ENCODE assay signal across 8 cellular contexts in the genomic region with DNA sequence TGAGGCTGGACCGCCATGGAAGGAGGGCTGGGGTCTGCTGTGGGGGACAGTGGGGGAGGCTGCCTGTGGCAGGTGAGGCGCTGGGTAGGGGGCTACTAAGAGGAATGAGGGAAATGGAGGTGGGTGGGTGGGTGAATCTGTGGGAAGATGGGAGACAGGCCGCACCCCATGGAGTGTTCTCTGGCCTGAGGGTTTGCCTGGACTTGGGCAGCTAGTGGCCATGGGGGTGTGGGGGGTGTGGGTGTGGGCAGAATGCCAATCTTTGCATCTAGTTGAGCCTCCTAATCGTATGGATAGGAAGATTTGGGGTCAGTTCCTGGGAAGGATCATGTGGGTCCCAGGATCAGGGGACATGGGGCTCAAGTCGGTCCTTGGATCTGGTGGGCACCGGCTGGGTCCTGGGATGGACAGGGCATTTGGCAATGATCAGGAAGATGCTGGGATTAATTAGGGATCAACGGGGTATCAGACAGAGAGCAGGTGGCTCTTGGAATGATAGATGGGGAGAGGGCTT. TPM values are rescaled to one million over a fixed set of nuclear protein-coding genes. Genes with fewer than 3 reads are reported as not detected.
DNase-seq lines count a peak whose midpoint lies in the region; ATAC-seq, FAIRE-seq and TF ChIP-seq lines count a peak whose summit lies in the region.

No MANE protein-coding gene starts in this region.

- FAIRE-seq in small intestine (lab: Jason Lieb, UNC), result no peak

- H3K36me3 Mint-ChIP-seq in glutamatergic neuron (ENCODE audit: unreplicated experiment), result no peaks in the 10 kb centered on the region

- WGBS in small intestine, 3 donors, result 16 to 31% (median 22%) methylated on average over 7 of the region's 7 CpGs

- H3K36me3 ChIP-seq in small intestine (ENCODE audit: control insufficient read depth in 2 of 2, insufficient read depth in 2 of 2, low read length in 2 of 2), result peaks cover 3 to 8% of the 10 kb centered on the region in 2 donors

- no peaks in the 10 kb centered on the region for H3K27me3 ChIP-seq in small intestine (ENCODE audit: control insufficient read depth in 2 of 2, insufficient read depth in 2 of 2, low read length in 2 of 2)

- no peak for DNase-seq in glutamatergic neuron
- DNase-seq in small intestine, result no peak
- DNase-seq in NCI-H2029 treated with DMSO at 0.1 percent for 48 hours (lab: John Stamatoyannopoulos, UW), result no peak
- no peak for DNase-seq in activated gamma-delta T cell treated with Interleukin-2 at 50 U/mL for 16 hours

- H3K4me1 ChIP-seq in small intestine (ENCODE audit: control insufficient read depth in 2 of 2, insufficient read depth in 1 of 2, low read depth in 1 of 2, low read length in 1 of 2), result peaks cover 0 to 2% of the 10 kb centered on the region in 2 donors

- no peak for TF ChIP-seq CTCF in VCaP (conservative IDR thresholded peaks at IDR 0.05)
- no peak for TF ChIP-seq CTCF in glutamatergic neuron (IDR thresholded peaks at IDR 0.05; ENCODE audit: partially characterized antibody, unreplicated experiment)

- peaks cover 7% of the 10 kb centered on the region for H3K27me3 Mint-ChIP-seq in glutamatergic neuron (ENCODE audit: unreplicated experiment)

- H3K27ac Mint-ChIP-seq in glutamatergic neuron (ENCODE audit: unreplicated experiment), result peak overlapping the region; percentile 24

- H3K9me3 ChIP-seq in small intestine (ENCODE audit: control insufficient read depth, low read depth), result no peaks in the 10 kb centered on the region

- ATAC-seq in GM21619 (IDR thresholded peaks at IDR 0.05; ENCODE audit: unreplicated experiment) (peak; percentile 1), GM19035 (IDR thresholded peaks at IDR 0.05; ENCODE audit: unreplicated experiment) (no peak), GM21526 (IDR thresholded peaks at IDR 0.05; ENCODE audit: low FRiP score, unreplicated experiment) (no peak)

- peak overlapping the region; percentile 89 for H3K4me3 Mint-ChIP-seq in glutamatergic neuron (ENCODE audit: unreplicated experiment)

- H3K27ac ChIP-seq in VCaP (peak overlapping the region; percentile 77), small intestine (ENCODE audit: low read depth in 1 of 2, low read length in 1 of 2) (peak overlapping the region; percentile 73 to 78)

- H3K9me3 Mint-ChIP-seq in glutamatergic neuron (ENCODE audit: unreplicated experiment), result peaks cover 4% of the 10 kb centered on the region

- H3K4me3 ChIP-seq in small intestine (ENCODE audit: low read depth in 1 of 2, low read length in 2 of 2), result peak overlapping the region; percentile 68 to 78

- no peaks in the 10 kb centered on the region for H3K4me1 Mint-ChIP-seq in glutamatergic neuron (ENCODE audit: low read depth, unreplicated experiment)

RNA-seq across cellular contexts. Expression of a gene that starts 0.5 kb away (rescaled TPM):
- total RNA-seq in glutamatergic neuron (ENCODE audit: unreplicated experiment), result 18.2 TPM
- 10 to 100 TPM; 56.5 to 99.3 (median 80.7) TPM for polyA plus RNA-seq in small intestine

RNA-seq across cellular contexts. Expression of a gene that starts 21.1 kb away (rescaled TPM):
- total RNA-seq in glutamatergic neuron (ENCODE audit: unreplicated experiment), result 4.3 TPM
- polyA plus RNA-seq in small intestine, result 10 to 100 TPM in 1 of 3 donors, 1 to 10 TPM in 2; 4.1 to 12.3 (median 4.2) TPM

RNA-seq across cellular contexts. Expression of a gene that starts 34.4 kb away (rescaled TPM):
- total RNA-seq in glutamatergic neuron (ENCODE audit: unreplicated experiment), result 387 TPM
- polyA plus RNA-seq in small intestine, result 100 to 1,000 TPM in 1 of 3 donors, 10 to 100 TPM in 2; 55.2 to 187 (median 83.8) TPM

RNA-seq across cellular contexts. Expression of a gene that starts 48.3 kb away (rescaled TPM):
- 38.0 TPM for total RNA-seq in glutamatergic neuron (ENCODE audit: unreplicated experiment)
- 10 to 100 TPM; 24.6 to 77.2 (median 55.9) TPM for polyA plus RNA-seq in small intestine
